Comparison of ENCODE assay signal across 2 cellular contexts in genomic region chr11:75740681-75741080, GRCh38.
TF ChIP-seq lines count a peak whose summit lies in the region.

No MANE protein-coding gene starts in this region.

TF ChIP-seq in HCT116, 20 proteins besides CTCF, POLR2A, EP300 and RAD21 (continued from another document):
- no peak for TF ChIP-seq ATF3 (IDR thresholded peaks at IDR 0.05)
- TF ChIP-seq ZBTB33 (IDR thresholded peaks at IDR 0.05; ENCODE audit: extremely low read depth, insufficient replicate concordance, low read length) = no peak
- TF ChIP-seq ZNF274 (IDR thresholded peaks at IDR 0.05; ENCODE audit: low read depth, low read length) = no peak
- no peak for TF ChIP-seq CBX3 (IDR thresholded peaks at IDR 0.05; ENCODE audit: low read depth)
- TF ChIP-seq EZH2phosphoT487 (IDR thresholded peaks at IDR 0.05; ENCODE audit: borderline replicate concordance) = no peak
- no peak for TF ChIP-seq SIN3A (IDR thresholded peaks at IDR 0.05; ENCODE audit: low read depth)
- TF ChIP-seq MAX (IDR thresholded peaks at IDR 0.05) = no peak
- TF ChIP-seq YY1 (IDR thresholded peaks at IDR 0.05; ENCODE audit: extremely low read depth, insufficient replicate concordance, low read depth, low read length) = no peak
- no peak for TF ChIP-seq ZFX (IDR thresholded peaks at IDR 0.05)
- TF ChIP-seq FOSL1 (IDR thresholded peaks at IDR 0.05; ENCODE audit: low read depth) = no peak
- TF ChIP-seq EZH2 (IDR thresholded peaks at IDR 0.05) = no peak
- no peak for TF ChIP-seq EGR1 (IDR thresholded peaks at IDR 0.05; ENCODE audit: low read depth)

TF ChIP-seq in WTC11, 78 proteins besides CTCF, POLR2A, EP300 and RAD21 (continued from another document):
- no peak for TF ChIP-seq ZNF396 (CRISPR knock-in tag; IDR thresholded peaks at IDR 0.05; ENCODE audit: borderline replicate concordance)
